13 cellular contexts compared by ENCODE assay signal in genomic region chr9:122056484-122056883, GRCh38. TPM values are rescaled to one million over a fixed set of nuclear protein-coding genes. Genes with fewer than 3 reads are reported as not detected.
A peak's percentile ranks its signal among the peaks of the same experiment; 100 is the strongest.
DNase-seq lines count a peak whose midpoint lies in the region; ATAC-seq, FAIRE-seq and TF ChIP-seq lines count a peak whose summit lies in the region.
"Had no signal": no experiment of that assay in that cellular context is flagged by ENCODE, and none has a peak within 500 bp of the region (broad histone marks: within the 10 kb centered on the region; RNA-seq: fewer than 3 reads in every experiment).

No MANE protein-coding gene starts in this region.

- no peaks in the 10 kb centered on the region for H3K27me3 ChIP-seq in CD8-positive, alpha-beta T cell (ENCODE audit: insufficient read depth, low read length)

- DNase-seq in AG20443 (ENCODE audit: low spot score) (peak; percentile 35), HTR-8/SVneo (ENCODE audit: insufficient read length, low spot score) (peak; percentile 11), amniotic epithelial cell (ENCODE audit: low read depth) (peak; percentile 27), iPS-NIHi11 (ENCODE audit: low spot score) (peak; percentile 79), GM20000 (ENCODE audit: low spot score) (no peak)
- no peak for DNase-seq in CD8-positive, alpha-beta T cell
- DNase-seq: GF-D8, immature natural killer cell, NCI-H2029 had no signal

- H3K9me3 ChIP-seq in CD8-positive, alpha-beta T cell (ENCODE audit: low read length): no peaks in the 10 kb centered on the region

- H3K4me3 Mint-ChIP-seq in CD8-positive, alpha-beta T cell: no peak overlapping the region
- H3K4me3 Mint-ChIP-seq: B cell, immature natural killer cell, nephron had no signal

- no peak overlapping the region for H3K4me3 ChIP-seq in CD8-positive, alpha-beta T cell (ENCODE audit: low read depth, low read length)

- TF ChIP-seq CTCF in CD8-positive, alpha-beta T cell (IDR thresholded peaks at IDR 0.05): no peak
- no peak for TF ChIP-seq CTCF in GM20000 (IDR thresholded peaks at IDR 0.05; ENCODE audit: extremely low read depth, missing control alignments)

- H3K36me3 ChIP-seq in CD8-positive, alpha-beta T cell (ENCODE audit: insufficient read depth, low read length): no peaks in the 10 kb centered on the region

- FAIRE-seq in HTR-8/SVneo (lab: Jason Lieb, UNC): no peak

- no peak overlapping the region for H3K27ac Mint-ChIP-seq in CD8-positive, alpha-beta T cell
- H3K27ac Mint-ChIP-seq: B cell, nephron had no signal

- no peaks in the 10 kb centered on the region for H3K9me3 Mint-ChIP-seq in CD8-positive, alpha-beta T cell
- H3K9me3 Mint-ChIP-seq: immature natural killer cell, nephron had no signal

- ATAC-seq in CD8-positive, alpha-beta T cell: no peak
- ATAC-seq in GM18858 (IDR thresholded peaks at IDR 0.05; ENCODE audit: unreplicated experiment): no peak
- ATAC-seq in HG02973 (IDR thresholded peaks at IDR 0.05; ENCODE audit: unreplicated experiment): no peak

- peaks cover 3% of the 10 kb centered on the region for H3K36me3 Mint-ChIP-seq in CD8-positive, alpha-beta T cell

- POLR2A ChIA-PET in CD8-positive, alpha-beta T cell (lab: Charles Lee): no interaction called here

- H3K4me1 ChIP-seq in CD8-positive, alpha-beta T cell (ENCODE audit: insufficient read depth, low read length): no peaks in the 10 kb centered on the region

- intact Hi-C loops in CD8-positive, alpha-beta T cell (cut with DNase I, micrococcal nuclease): no loop called here

- no peaks in the 10 kb centered on the region for H3K27me3 Mint-ChIP-seq in CD8-positive, alpha-beta T cell (ENCODE audit: low read depth)
- H3K27me3 Mint-ChIP-seq: B cell had no signal

- CTCF ChIA-PET in CD8-positive, alpha-beta T cell (lab: Charles Lee): no interaction called here

- H3K4me1 Mint-ChIP-seq in CD8-positive, alpha-beta T cell (ENCODE audit: low read depth): peaks cover 7% of the 10 kb centered on the region

- no peak overlapping the region for H3K27ac ChIP-seq in CD8-positive, alpha-beta T cell (ENCODE audit: low read depth, low read length)

RNA-seq across cellular contexts. Expression of gene TTLL11, which starts 36.6 kb away (rescaled TPM):
- total RNA-seq in CD8-positive, alpha-beta T cell: under 1 TPM; 0.68 to 1.00 TPM

Comparison
In these comparisons a context has a peak if more than half of its experiments do, and no peak if none do; other contexts are left out.
1. DNase-seq: peak in AG20443 (single experiment), HTR-8/SVneo (single experiment), amniotic epithelial cell (single experiment) and iPS-NIHi11 (single experiment); none in CD8-positive, alpha-beta T cell (0 of 7) and GM20000 (single experiment).